Comparison of ENCODE assay signal across 9 cellular contexts in genomic region chr1:33298623-33299277, GRCh38. TPM values are rescaled to one million over a fixed set of nuclear protein-coding genes. Genes with fewer than 3 reads are reported as not detected.
A peak's percentile ranks its signal among the peaks of the same experiment; 100 is the strongest.
DNase-seq lines count a peak whose midpoint lies in the region; ATAC-seq and TF ChIP-seq lines count a peak whose summit lies in the region.
"Had no signal": no experiment of that assay in that cellular context is flagged by ENCODE, and none has a peak within 500 bp of the region (broad histone marks: within the 10 kb centered on the region; RNA-seq: fewer than 3 reads in every experiment).

No MANE protein-coding gene starts in this region.

- TF ChIP-seq CTCF in coronary artery (IDR thresholded peaks at IDR 0.05) (peak; percentile 84), right lobe of liver (IDR thresholded peaks at IDR 0.05) (peak; percentile 81 to 85 (median 84))

- no peaks in the 10 kb centered on the region for H3K9me3 ChIP-seq in right lobe of liver

- intact Hi-C loops in right lobe of liver (cut with DNase I) = loop anchor here (5.0 to 10.0 kb wide), 3 partner anchors 69 to 166 kb away; no protein-coding TSS in a partner anchor

- TF ChIP-seq POLR2A in right lobe of liver (IDR thresholded peaks at IDR 0.05) = no peak

- peaks cover 0 to 47% (median 8%) of the 10 kb centered on the region in 4 donors for H3K4me1 ChIP-seq in right lobe of liver

- DNase-seq in AG08396 (ENCODE audit: low spot score) (peak; percentile 86), NCI-H2227 treated with DMSO at 0.1 percent for 48 hours (lab: John Stamatoyannopoulos, UW) (peak; percentile 22), coronary artery (ENCODE audit: low spot score) (no peak), right lobe of liver (peak; percentile 75 to 77 (median 75)), hippocampal formation (lab: John Stamatoyannopoulos, UW) (no peak)
- DNase-seq in activated CD4-positive, alpha-beta T cell treated with anti-CD3 and anti-CD28 coated beads for 4 hours = peak; percentile 35 to 58
- DNase-seq in stimulated activated CD8-positive, alpha-beta memory T cell treated with anti-CD3 and anti-CD28 coated beads, Interleukin-15, amount 100 ng/mL, for 1 hour (ENCODE audit: low read depth) = peak; percentile 21

- no peak overlapping the region for H3K4me3 ChIP-seq in coronary artery
- no peak overlapping the region for H3K4me3 ChIP-seq in right lobe of liver

- peaks cover 0 to 7% (median 0%) of the 10 kb centered on the region in 4 donors for H3K36me3 ChIP-seq in right lobe of liver

- H3K27ac ChIP-seq in coronary artery (peak overlapping the region; percentile 46 to 47), right lobe of liver (no peak overlapping the region)

- 76% methylated on average over 4 of the region's 18 CpGs for WGBS in right lobe of liver (ENCODE audit: insufficient coverage, low coverage, low lambda C conversion rate, missing lambda C conversion rate)

- ATAC-seq in GM19467 (IDR thresholded peaks at IDR 0.05; ENCODE audit: unreplicated experiment) (peak; percentile 54), right lobe of liver (peak; percentile 51 to 73 (median 63))

- no peaks in the 10 kb centered on the region for H3K27me3 ChIP-seq in right lobe of liver

RNA-seq across cellular contexts. Expression of gene A3GALT2, which starts 22.1 kb away (rescaled TPM):
- not detected for total RNA-seq in right lobe of liver
- total RNA-seq: pulmonary artery endothelial cell had no signal

RNA-seq across cellular contexts. Expression of gene ZNF362, which starts 42.5 kb away (rescaled TPM):
- total RNA-seq in right lobe of liver = 1 to 10 TPM; 3.4 to 8.4 (median 7.0) TPM

Comparison
In these comparisons a context has a peak if more than half of its experiments do, and no peak if none do; other contexts are left out.
1. DNase-seq: peak in AG08396 (single experiment), NCI-H2227 treated with DMSO at 0.1 percent for 48 hours (single experiment), activated CD4-positive, alpha-beta T cell treated with anti-CD3 and anti-CD28 coated beads for 4 hours (2 of 2), right lobe of liver (3 of 3) and stimulated activated CD8-positive, alpha-beta memory T cell treated with anti-CD3 and anti-CD28 coated beads, Interleukin-15, amount 100 ng/mL, for 1 hour (single experiment); none in coronary artery (single experiment) and hippocampal formation (0 of 2).
2. H3K27ac ChIP-seq: peak in coronary artery (2 of 2); none in right lobe of liver (0 of 3).